Comparison of ENCODE assay signal across 35 cellular contexts in genomic region chr15:100437261-100437660, GRCh38.
"Had no signal": no experiment of that assay in that cellular context is flagged by ENCODE, and none has a peak within 500 bp of the region (broad histone marks: within the 10 kb centered on the region; RNA-seq: fewer than 3 reads in every experiment).

No MANE protein-coding gene starts in this region.

- H3K36me3 ChIP-seq: MG63 had no signal

- H3K4me3 ChIP-seq: MG63 had no signal

- H3K4me2 ChIP-seq: KMS-11 had no signal

- H3K27me3 ChIP-seq: MG63 had no signal

- H3K9me3 ChIP-seq: MG63 had no signal

- H3K9ac ChIP-seq: KMS-11 had no signal

- H3K27ac ChIP-seq: KMS-11 had no signal

- DNase-seq: Karpas-422, Kasumi-1, MG63, MM.1S, MV-4-11, NCI-H1048, NCI-H1092, NCI-H1092 treated with DMSO at 0.1 percent for 48 hours, NCI-H1105, NCI-H1105 treated with DMSO at 0.1 percent for 48 hours, NCI-H1417, NCI-H1417 treated with DMSO at 0.1 percent for 48 hours, NCI-H1436, NCI-H1436 treated with DMSO at 0.1 percent for 48 hours, NCI-H146, NCI-H1694, NCI-H1694 treated with DMSO at 0.1 percent for 48 hours, NCI-H187, NCI-H187 treated with DMSO at 0.1 percent for 48 hours, NCI-H1930, NCI-H2029, NCI-H2029 treated with DMSO at 0.1 percent for 48 hours, NCI-H2081, NCI-H2081 treated with DMSO at 0.1 percent for 48 hours, NCI-H2107, NCI-H2171, NCI-H2171 treated with DMSO at 0.1 percent for 48 hours, NCI-H2227 treated with DMSO at 0.1 percent for 48 hours, NCI-H226, NCI-H345, NCI-H446, NCI-H446 treated with DMSO at 0.1 percent for 48 hours, NCI-H510A, NCI-H510A treated with DMSO at 0.1 percent for 48 hours had no signal
